19 cellular contexts compared by ENCODE assay signal in genomic region chr2:183244300-183244849, GRCh38.
DNase-seq lines count a peak whose midpoint lies in the region; ATAC-seq, FAIRE-seq and TF ChIP-seq lines count a peak whose summit lies in the region.
"Had no signal": no experiment of that assay in that cellular context is flagged by ENCODE, and none has a peak within 500 bp of the region (broad histone marks: within the 10 kb centered on the region; RNA-seq: fewer than 3 reads in every experiment).

No MANE protein-coding gene starts in this region.

- H3K4me1 Mint-ChIP-seq in natural killer cell treated with Interleukin-12 subunit alpha and Interleukin-12 subunit beta and Interleukin-15 and Interleukin-18, amount 100 ng/mL, for 72 hours (ENCODE audit: low read depth in 2 of 2), result no peaks in the 10 kb centered on the region
- H3K4me1 Mint-ChIP-seq: activated CD8-positive, alpha-beta memory T cell treated with anti-CD3 and anti-CD28 coated beads, Interleukin-2, amount 10 ng/mL, durations not matched to agents 7 days and 5 days; activated naive CD4-positive, alpha-beta T cell treated with anti-CD3 and anti-CD28 coated beads, Interleukin-2, amount 10 ng/mL, durations not matched to agents 7 days and 5 days had no signal

- H3K27ac Mint-ChIP-seq in natural killer cell treated with Interleukin-12 subunit alpha and Interleukin-12 subunit beta and Interleukin-15 and Interleukin-18, amount 100 ng/mL, for 72 hours, result no peak overlapping the region
- H3K27ac Mint-ChIP-seq: activated CD8-positive, alpha-beta memory T cell treated with anti-CD3 and anti-CD28 coated beads, Interleukin-2, amount 10 ng/mL, durations not matched to agents 7 days and 5 days; activated naive CD4-positive, alpha-beta T cell treated with anti-CD3 and anti-CD28 coated beads, Interleukin-2, amount 10 ng/mL, durations not matched to agents 7 days and 5 days had no signal

- H3K4me1 ChIP-seq in heart right ventricle, result peaks cover 0 to 4% (median 0%) of the 10 kb centered on the region in 9 donors
- H3K4me1 ChIP-seq: HAP-1, parathyroid adenoma had no signal

- no peaks in the 10 kb centered on the region for H3K36me3 Mint-ChIP-seq in natural killer cell treated with Interleukin-12 subunit alpha and Interleukin-12 subunit beta and Interleukin-15 and Interleukin-18, amount 100 ng/mL, for 72 hours
- H3K36me3 Mint-ChIP-seq: activated CD8-positive, alpha-beta memory T cell treated with anti-CD3 and anti-CD28 coated beads, Interleukin-2, amount 10 ng/mL, durations not matched to agents 7 days and 5 days; activated naive CD4-positive, alpha-beta T cell treated with anti-CD3 and anti-CD28 coated beads, Interleukin-2, amount 10 ng/mL, durations not matched to agents 7 days and 5 days had no signal

- intact Hi-C loops in heart right ventricle (cut with DNase I), result no loop called here

- peak; percentile 89 for FAIRE-seq in islet of Langerhans (lab: Jason Lieb, UNC)
- FAIRE-seq: bronchial epithelial cell, kidney had no signal

- H3K27ac ChIP-seq in heart right ventricle, result no peak overlapping the region
- H3K27ac ChIP-seq: parathyroid adenoma had no signal

- H3K36me3 ChIP-seq in heart right ventricle, result no peaks in the 10 kb centered on the region
- H3K36me3 ChIP-seq: HAP-1 had no signal

- H3K27me3 Mint-ChIP-seq in natural killer cell treated with Interleukin-12 subunit alpha and Interleukin-12 subunit beta and Interleukin-15 and Interleukin-18, amount 100 ng/mL, for 72 hours, result no peaks in the 10 kb centered on the region
- H3K27me3 Mint-ChIP-seq: activated naive CD4-positive, alpha-beta T cell treated with anti-CD3 and anti-CD28 coated beads, Interleukin-2, amount 10 ng/mL, durations not matched to agents 7 days and 5 days had no signal

- H3K27me3 ChIP-seq in heart right ventricle, result no peaks in the 10 kb centered on the region

- H3K9me3 Mint-ChIP-seq in natural killer cell treated with Interleukin-12 subunit alpha and Interleukin-12 subunit beta and Interleukin-15 and Interleukin-18, amount 100 ng/mL, for 72 hours, result no peaks in the 10 kb centered on the region
- H3K9me3 Mint-ChIP-seq: activated naive CD4-positive, alpha-beta T cell treated with anti-CD3 and anti-CD28 coated beads, Interleukin-2, amount 10 ng/mL, durations not matched to agents 7 days and 5 days had no signal

- WGBS in heart right ventricle, 2 donors, result 86 to 90% methylated on average over 2 of the region's 2 CpGs

- no peak overlapping the region for H3K4me3 ChIP-seq in heart right ventricle
- H3K4me3 ChIP-seq: HAP-1 had no signal

- ATAC-seq in HG02798 (IDR thresholded peaks at IDR 0.05; ENCODE audit: poor library complexity, unreplicated experiment) (no peak), heart right ventricle (no peak), GM19452 (IDR thresholded peaks at IDR 0.05; ENCODE audit: unreplicated experiment) (no peak)
- no peak for ATAC-seq in natural killer cell treated with Interleukin-12 subunit alpha and Interleukin-12 subunit beta and Interleukin-15 and Interleukin-18, amount 100 ng/mL, for 72 hours
- ATAC-seq: activated CD8-positive, alpha-beta memory T cell treated with anti-CD3 and anti-CD28 coated beads, Interleukin-2, amount 10 ng/mL, durations not matched to agents 7 days and 5 days; PC-3 had no signal

- DNase-seq in DMS 273 (lab: John Stamatoyannopoulos, UW; ENCODE audit: unreplicated experiment), result peak; percentile 83
- DNase-seq in NCI-H146 treated with DMSO at 0.1 percent for 48 hours (lab: John Stamatoyannopoulos, UW; ENCODE audit: unreplicated experiment), result peak; percentile 70
- peak; percentile 45 for DNase-seq in NCI-H774 (lab: John Stamatoyannopoulos, UW)
- no peak for DNase-seq in heart right ventricle
- no peak for DNase-seq in natural killer cell treated with Interleukin-12 subunit alpha and Interleukin-12 subunit beta and Interleukin-15 and Interleukin-18, amount 100 ng/mL, for 72 hours (ENCODE audit: low spot score)
- DNase-seq: activated CD8-positive, alpha-beta memory T cell treated with anti-CD3 and anti-CD28 coated beads, Interleukin-2, amount 10 ng/mL, durations not matched to agents 7 days and 5 days; activated naive CD4-positive, alpha-beta T cell treated with anti-CD3 and anti-CD28 coated beads, Interleukin-2, amount 10 ng/mL, durations not matched to agents 7 days and 5 days; foreskin fibroblast; KBM-7; kidney; NCI-H1436 treated with DMSO at 0.1 percent for 48 hours; PC-3; stimulated activated CD4-positive, alpha-beta T cell treated with anti-CD3 and anti-CD28 coated beads, Interleukin-12 subunit alpha, Interleukin-12 subunit beta, amount 100 ng/mL, for 4 hours had no signal

- TF ChIP-seq CTCF in heart right ventricle (IDR thresholded peaks at IDR 0.05), result no peak

- H3K9me3 ChIP-seq in heart right ventricle, result no peaks in the 10 kb centered on the region
- H3K9me3 ChIP-seq: HAP-1 had no signal

- no peak overlapping the region for H3K4me3 Mint-ChIP-seq in natural killer cell treated with Interleukin-12 subunit alpha and Interleukin-12 subunit beta and Interleukin-15 and Interleukin-18, amount 100 ng/mL, for 72 hours
- H3K4me3 Mint-ChIP-seq: activated CD8-positive, alpha-beta memory T cell treated with anti-CD3 and anti-CD28 coated beads, Interleukin-2, amount 10 ng/mL, durations not matched to agents 7 days and 5 days; activated naive CD4-positive, alpha-beta T cell treated with anti-CD3 and anti-CD28 coated beads, Interleukin-2, amount 10 ng/mL, durations not matched to agents 7 days and 5 days had no signal

Comparison
In these comparisons a context has a peak if more than half of its experiments do, and no peak if none do; other contexts are left out.
1. DNase-seq: peak in DMS 273 (single experiment), NCI-H146 treated with DMSO at 0.1 percent for 48 hours (single experiment) and NCI-H774 (single experiment); none in heart right ventricle (0 of 2) and natural killer cell treated with Interleukin-12 subunit alpha and Interleukin-12 subunit beta and Interleukin-15 and Interleukin-18, amount 100 ng/mL, for 72 hours (single experiment).